8 cellular contexts compared by ENCODE assay signal in the genomic region with DNA sequence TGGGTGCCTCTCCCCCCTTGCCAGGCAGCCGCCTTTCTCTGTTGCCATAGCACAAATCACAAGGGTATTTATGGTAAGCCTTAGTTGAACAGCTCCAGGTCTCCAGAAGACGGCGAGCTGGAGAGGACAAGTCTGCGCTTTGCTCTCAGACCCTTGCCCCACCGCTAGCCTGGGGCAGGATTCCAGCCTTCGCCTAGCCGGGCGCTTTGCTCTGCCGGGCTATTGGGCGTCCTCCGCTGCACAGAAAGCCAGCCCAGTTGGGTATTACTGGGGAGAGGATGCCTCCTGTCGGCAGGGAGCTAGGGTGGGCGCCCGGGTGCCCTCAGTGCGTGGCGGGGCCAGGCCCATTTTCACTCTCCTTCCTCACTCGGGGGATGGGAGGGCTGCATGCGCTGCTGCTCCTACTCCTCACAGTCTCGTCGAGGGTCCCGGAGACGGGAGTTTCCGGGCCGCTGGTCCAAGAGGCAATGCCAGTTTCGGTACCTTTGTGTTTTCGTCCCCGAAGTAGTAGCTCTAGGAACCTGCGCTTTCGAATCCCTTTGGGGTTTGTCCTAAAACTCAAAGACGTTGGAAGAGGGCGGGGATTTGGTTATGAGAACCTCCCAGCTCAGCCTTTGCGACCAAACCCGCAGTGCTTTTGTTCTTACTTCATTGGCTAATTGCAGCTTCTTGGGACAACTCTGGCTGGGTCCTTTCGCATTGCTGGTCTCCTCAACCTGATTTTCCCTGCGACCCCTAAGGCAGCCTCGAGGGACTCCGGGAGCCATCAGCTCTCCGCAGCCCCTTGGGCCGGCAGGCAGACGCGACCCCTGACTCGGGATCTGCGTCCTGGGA. TPM values are rescaled to one million over a fixed set of nuclear protein-coding genes. Genes with fewer than 3 reads are reported as not detected.
DNase-seq lines count a peak whose midpoint lies in the region; ATAC-seq and TF ChIP-seq lines count a peak whose summit lies in the region.

No MANE protein-coding gene starts in this region.

- H3K4me3 Mint-ChIP-seq in activated CD8-positive, alpha-beta T cell treated with anti-CD3 and anti-CD28 coated beads, Interleukin-2, amount 10 ng/mL, durations not matched to agents 7 days and 5 days = peak overlapping the region; percentile 69

- intact Hi-C loops in sciatic nerve (cut with DNase I) = loop anchor here (10.0 kb wide), 1 partner anchor 302 kb away; no protein-coding TSS in a partner anchor

- DNase-seq in COLO668 (lab: John Stamatoyannopoulos, UW; ENCODE audit: unreplicated experiment) = peak; percentile 40
- peak; percentile 70 for DNase-seq in activated CD8-positive, alpha-beta T cell treated with anti-CD3 and anti-CD28 coated beads, Interleukin-2, amount 10 ng/mL, durations not matched to agents 7 days and 5 days
- DNase-seq in foreskin melanocyte = peak; percentile 59
- DNase-seq in sciatic nerve (ENCODE audit: low spot score) = no peak
- DNase-seq in SW 1271 (lab: John Stamatoyannopoulos, UW) = no peak
- no peak for DNase-seq in NCI-H146 (lab: John Stamatoyannopoulos, UW)
- DNase-seq in NK-92 treated with Interleukin-12 subunit alpha and Interleukin-12 subunit beta, amount 100 ng/mL, for 24 hours (lab: John Stamatoyannopoulos, UW) = no peak

- POLR2A ChIA-PET in activated CD8-positive, alpha-beta T cell treated with anti-CD3 and anti-CD28 coated beads, Interleukin-2, amount 10 ng/mL, durations not matched to agents 7 days and 5 days (lab: Charles Lee) = interaction anchor here (0.5 kb wide), 1 partner anchor 1176 kb away, joined by 3 read pairs; no protein-coding TSS in a partner anchor

- H3K27me3 Mint-ChIP-seq in activated CD8-positive, alpha-beta T cell treated with anti-CD3 and anti-CD28 coated beads, Interleukin-2, amount 10 ng/mL, durations not matched to agents 7 days and 5 days (ENCODE audit: low read depth) = peaks cover 73% of the 10 kb centered on the region

- CTCF ChIA-PET in activated CD8-positive, alpha-beta T cell treated with anti-CD3 and anti-CD28 coated beads, Interleukin-2, amount 10 ng/mL, durations not matched to agents 7 days and 5 days (lab: Charles Lee) = interaction anchor here (0.7 to 8.8 kb wide), 27 partner anchors 9 to 532 kb away, joined by 3 to 143 read pairs (median 5); a partner anchor contains a TSS

- no peak for TF ChIP-seq EP300 in Ishikawa (IDR thresholded peaks at IDR 0.05; ENCODE audit: borderline replicate concordance)

- peak; percentile 68 for TF ChIP-seq RAD21 in Ishikawa (IDR thresholded peaks at IDR 0.05; ENCODE audit: low read depth)

- H3K36me3 Mint-ChIP-seq in activated CD8-positive, alpha-beta T cell treated with anti-CD3 and anti-CD28 coated beads, Interleukin-2, amount 10 ng/mL, durations not matched to agents 7 days and 5 days (ENCODE audit: low read depth) = no peaks in the 10 kb centered on the region

- no peak overlapping the region for H3K27ac Mint-ChIP-seq in activated CD8-positive, alpha-beta T cell treated with anti-CD3 and anti-CD28 coated beads, Interleukin-2, amount 10 ng/mL, durations not matched to agents 7 days and 5 days

- peak; percentile 50 for ATAC-seq in activated CD8-positive, alpha-beta T cell treated with anti-CD3 and anti-CD28 coated beads, Interleukin-2, amount 10 ng/mL, durations not matched to agents 7 days and 5 days
- peak; percentile 29 for ATAC-seq in sciatic nerve

- no peaks in the 10 kb centered on the region for H3K9me3 Mint-ChIP-seq in activated CD8-positive, alpha-beta T cell treated with anti-CD3 and anti-CD28 coated beads, Interleukin-2, amount 10 ng/mL, durations not matched to agents 7 days and 5 days (ENCODE audit: insufficient read depth)

- H3K4me1 Mint-ChIP-seq in activated CD8-positive, alpha-beta T cell treated with anti-CD3 and anti-CD28 coated beads, Interleukin-2, amount 10 ng/mL, durations not matched to agents 7 days and 5 days (ENCODE audit: low read depth) = peaks cover 52% of the 10 kb centered on the region

TF ChIP-seq in Ishikawa, 13 proteins besides CTCF, POLR2A, EP300 and RAD21:
- no peak for TF ChIP-seq EGR1 (IDR thresholded peaks at IDR 0.05)
- no peak for TF ChIP-seq TAF1 (IDR thresholded peaks at IDR 0.05; ENCODE audit: low read depth)
- TF ChIP-seq TEAD4 (IDR thresholded peaks at IDR 0.05) = no peak
- no peak for TF ChIP-seq FOXM1 (IDR thresholded peaks at IDR 0.05; ENCODE audit: borderline replicate concordance, low read depth)
- TF ChIP-seq, protein P1, sequence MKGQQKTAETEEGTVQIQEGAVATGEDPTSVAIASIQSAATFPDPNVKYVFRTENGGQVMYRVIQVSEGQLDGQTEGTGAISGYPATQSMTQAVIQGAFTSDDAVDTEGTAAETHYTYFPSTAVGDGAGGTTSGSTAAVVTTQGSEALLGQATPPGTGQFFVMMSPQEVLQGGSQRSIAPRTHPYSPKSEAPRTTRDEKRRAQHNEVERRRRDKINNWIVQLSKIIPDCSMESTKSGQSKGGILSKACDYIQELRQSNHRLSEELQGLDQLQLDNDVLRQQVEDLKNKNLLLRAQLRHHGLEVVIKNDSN (IDR thresholded peaks at IDR 0.05) = no peak
- no peak for TF ChIP-seq ZBTB7A (IDR thresholded peaks at IDR 0.05; ENCODE audit: low read depth)
- TF ChIP-seq, protein P2, sequence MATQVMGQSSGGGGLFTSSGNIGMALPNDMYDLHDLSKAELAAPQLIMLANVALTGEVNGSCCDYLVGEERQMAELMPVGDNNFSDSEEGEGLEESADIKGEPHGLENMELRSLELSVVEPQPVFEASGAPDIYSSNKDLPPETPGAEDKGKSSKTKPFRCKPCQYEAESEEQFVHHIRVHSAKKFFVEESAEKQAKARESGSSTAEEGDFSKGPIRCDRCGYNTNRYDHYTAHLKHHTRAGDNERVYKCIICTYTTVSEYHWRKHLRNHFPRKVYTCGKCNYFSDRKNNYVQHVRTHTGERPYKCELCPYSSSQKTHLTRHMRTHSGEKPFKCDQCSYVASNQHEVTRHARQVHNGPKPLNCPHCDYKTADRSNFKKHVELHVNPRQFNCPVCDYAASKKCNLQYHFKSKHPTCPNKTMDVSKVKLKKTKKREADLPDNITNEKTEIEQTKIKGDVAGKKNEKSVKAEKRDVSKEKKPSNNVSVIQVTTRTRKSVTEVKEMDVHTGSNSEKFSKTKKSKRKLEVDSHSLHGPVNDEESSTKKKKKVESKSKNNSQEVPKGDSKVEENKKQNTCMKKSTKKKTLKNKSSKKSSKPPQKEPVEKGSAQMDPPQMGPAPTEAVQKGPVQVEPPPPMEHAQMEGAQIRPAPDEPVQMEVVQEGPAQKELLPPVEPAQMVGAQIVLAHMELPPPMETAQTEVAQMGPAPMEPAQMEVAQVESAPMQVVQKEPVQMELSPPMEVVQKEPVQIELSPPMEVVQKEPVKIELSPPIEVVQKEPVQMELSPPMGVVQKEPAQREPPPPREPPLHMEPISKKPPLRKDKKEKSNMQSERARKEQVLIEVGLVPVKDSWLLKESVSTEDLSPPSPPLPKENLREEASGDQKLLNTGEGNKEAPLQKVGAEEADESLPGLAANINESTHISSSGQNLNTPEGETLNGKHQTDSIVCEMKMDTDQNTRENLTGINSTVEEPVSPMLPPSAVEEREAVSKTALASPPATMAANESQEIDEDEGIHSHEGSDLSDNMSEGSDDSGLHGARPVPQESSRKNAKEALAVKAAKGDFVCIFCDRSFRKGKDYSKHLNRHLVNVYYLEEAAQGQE (IDR thresholded peaks at IDR 0.05; ENCODE audit: low read depth) = no peak
- TF ChIP-seq CEBPB (IDR thresholded peaks at IDR 0.05) = no peak
- TF ChIP-seq, protein P3, sequence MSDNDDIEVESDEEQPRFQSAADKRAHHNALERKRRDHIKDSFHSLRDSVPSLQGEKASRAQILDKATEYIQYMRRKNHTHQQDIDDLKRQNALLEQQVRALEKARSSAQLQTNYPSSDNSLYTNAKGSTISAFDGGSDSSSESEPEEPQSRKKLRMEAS (IDR thresholded peaks at IDR 0.05) = no peak
- TF ChIP-seq NFIC (IDR thresholded peaks at IDR 0.05) = no peak
- no peak for TF ChIP-seq YY1 (IDR thresholded peaks at IDR 0.05; ENCODE audit: low read depth)
- TF ChIP-seq TCF12 (IDR thresholded peaks at IDR 0.05; ENCODE audit: low read depth) = no peak
- no peak for TF ChIP-seq CREB1 (IDR thresholded peaks at IDR 0.05; ENCODE audit: low read depth)

RNA-seq across cellular contexts. Expression of a gene that starts 3.6 kb away (rescaled TPM):
- total RNA-seq in activated CD8-positive, alpha-beta T cell treated with anti-CD3 and anti-CD28 coated beads, Interleukin-2, amount 10 ng/mL, durations not matched to agents 7 days and 5 days = not detected
- 0.27 TPM for total RNA-seq in sciatic nerve

RNA-seq across cellular contexts. Expression of a gene that starts 21.0 kb away (rescaled TPM):
- total RNA-seq in activated CD8-positive, alpha-beta T cell treated with anti-CD3 and anti-CD28 coated beads, Interleukin-2, amount 10 ng/mL, durations not matched to agents 7 days and 5 days = not detected
- 0.94 TPM for total RNA-seq in sciatic nerve

Comparison
In these comparisons a context has a peak if more than half of its experiments do, and no peak if none do; other contexts are left out.
1. DNase-seq: peak in COLO668 (single experiment), activated CD8-positive, alpha-beta T cell treated with anti-CD3 and anti-CD28 coated beads, Interleukin-2, amount 10 ng/mL, durations not matched to agents 7 days and 5 days (single experiment) and foreskin melanocyte (single experiment); none in sciatic nerve (single experiment), SW 1271 (0 of 2), NCI-H146 (single experiment) and NK-92 treated with Interleukin-12 subunit alpha and Interleukin-12 subunit beta, amount 100 ng/mL, for 24 hours (single experiment).